ENCODE assay signal across 19 cellular contexts in genomic region chr12:12088147-12088546, GRCh38. TPM values are rescaled to one million over a fixed set of nuclear protein-coding genes. Genes with fewer than 3 reads are reported as not detected.
"Had no signal": no experiment of that assay in that cellular context is flagged by ENCODE, and none has a peak within 500 bp of the region (broad histone marks: within the 10 kb centered on the region; RNA-seq: fewer than 3 reads in every experiment).

No MANE protein-coding gene starts in this region.

- H3K4me1 ChIP-seq: gastrocnemius medialis, right atrium auricular region had no signal

- H3K36me3 ChIP-seq: esophagus muscularis mucosa, gastrocnemius medialis, heart right ventricle, right atrium auricular region had no signal

- H3K9me3 Mint-ChIP-seq: naive B cell, nephron had no signal

- H3K4me1 Mint-ChIP-seq: naive B cell had no signal

- DNase-seq: cortex of kidney; dorsolateral prefrontal cortex; effector memory CD4-positive, alpha-beta T cell; gastrocnemius medialis; heart right ventricle; left ventricle myocardium superior; mesendoderm; naive B cell; posterior cingulate gyrus; small intestine; stimulated activated CD4-positive, alpha-beta T cell treated with anti-CD3 and anti-CD28 coated beads, Interleukin-2, amount 100 ng/mL, for 48 hours; stimulated activated naive CD4-positive, alpha-beta T cell treated with Interleukin-2 at 50 U/mL for 16 hours; trophoblast cell had no signal

- ATAC-seq: gastrocnemius medialis, heart right ventricle, left ventricle myocardium superior had no signal

- H3K27me3 ChIP-seq: dorsolateral prefrontal cortex, esophagus muscularis mucosa, gastrocnemius medialis, heart right ventricle, right atrium auricular region had no signal

- H3K4me3 Mint-ChIP-seq: naive B cell, nephron had no signal

- H3K36me3 Mint-ChIP-seq: naive B cell had no signal

- H3K9me3 ChIP-seq: esophagus muscularis mucosa, gastrocnemius medialis, heart right ventricle, right atrium auricular region had no signal

- H3K27ac ChIP-seq: dorsolateral prefrontal cortex, epithelial cell of prostate, esophagus muscularis mucosa, gastrocnemius medialis, heart right ventricle, right atrium auricular region had no signal

- H3K4me3 ChIP-seq: dorsolateral prefrontal cortex, esophagus muscularis mucosa, gastrocnemius medialis, heart right ventricle, right atrium auricular region had no signal

RNA-seq across cellular contexts. Expression of gene BCL2L14, which starts 17.4 kb away (rescaled TPM):
- total RNA-seq: esophagus muscularis mucosa, fibroblast of villous mesenchyme, gastrocnemius medialis, left ventricle myocardium superior, lung microvascular endothelial cell, right atrium auricular region had no signal
- polyA plus RNA-seq: heart right ventricle had no signal
